18 cellular contexts compared by ENCODE assay signal in genomic region chr9:131234799-131235479, GRCh38. TPM values are rescaled to one million over a fixed set of nuclear protein-coding genes. Genes with fewer than 3 reads are reported as not detected.
A peak's percentile ranks its signal among the peaks of the same experiment; 100 is the strongest.
DNase-seq lines count a peak whose midpoint lies in the region; ATAC-seq and TF ChIP-seq lines count a peak whose summit lies in the region.
"Had no signal": no experiment of that assay in that cellular context is flagged by ENCODE, and none has a peak within 500 bp of the region (broad histone marks: within the 10 kb centered on the region; RNA-seq: fewer than 3 reads in every experiment).

No MANE protein-coding gene starts in this region.

- CTCF ChIA-PET in activated CD8-positive, alpha-beta memory T cell treated with anti-CD3 and anti-CD28 coated beads, Interleukin-2, amount 10 ng/mL, durations not matched to agents 7 days and 5 days (lab: Charles Lee): interaction anchor here (1.1 to 1.9 kb wide), 3 partner anchors 21 to 54 kb away, joined by 3 to 4 read pairs (median 3); no protein-coding TSS in a partner anchor

- H3K9me3 ChIP-seq in right atrium auricular region (no peaks in the 10 kb centered on the region), psoas muscle (no peaks in the 10 kb centered on the region)
- H3K9me3 ChIP-seq: testis had no signal

- no peak overlapping the region for H3K4me3 Mint-ChIP-seq in activated CD8-positive, alpha-beta memory T cell treated with anti-CD3 and anti-CD28 coated beads, Interleukin-2, amount 10 ng/mL, durations not matched to agents 7 days and 5 days
- H3K4me3 Mint-ChIP-seq in activated T-helper 17 cell treated with anti-CD3 and anti-CD28 coated beads, Interleukin-2, amount 50 U/mL, for 72 hours: peak overlapping the region; percentile 79

- H3K4me1 ChIP-seq in right atrium auricular region (peaks cover 0 to 49% of the 10 kb centered on the region in 2 donors), psoas muscle (peaks cover 27% of the 10 kb centered on the region)
- H3K4me1 ChIP-seq: testis had no signal

- DNase-seq in activated CD8-positive, alpha-beta memory T cell treated with anti-CD3 and anti-CD28 coated beads, Interleukin-2, amount 10 ng/mL, durations not matched to agents 7 days and 5 days: no peak
- no peak for DNase-seq in activated CD8-positive, alpha-beta memory T cell treated with anti-CD3 and anti-CD28 coated beads, Interleukin-2, amount 50 U/mL, for 48 hours
- no peak for DNase-seq in right atrium auricular region (ENCODE audit: low spot score)
- DNase-seq in psoas muscle: no peak
- no peak for DNase-seq in activated T-cell treated with anti-CD3 and anti-CD28 coated beads for 4 hours
- no peak for DNase-seq in NCI-H524 (lab: John Stamatoyannopoulos, UW)
- DNase-seq: activated CD4-positive, alpha-beta T cell treated with anti-CD3 and anti-CD28 coated beads, Interleukin-2, amount 50 U/mL, for 48 hours; activated T-cell treated with anti-CD3 and anti-CD28 coated beads, Interleukin-2, amount 50 U/mL, for 72 hours; DMS79; KBM-7; mesendoderm; NCI-H187 treated with DMSO at 0.1 percent for 48 hours; testis had no signal

- WGBS in psoas muscle, 3 donors: 45 to 78% (median 51%) methylated on average over 16 of the region's 16 CpGs

- peak overlapping the region; percentile 54 for H3K27ac Mint-ChIP-seq in activated CD8-positive, alpha-beta memory T cell treated with anti-CD3 and anti-CD28 coated beads, Interleukin-2, amount 10 ng/mL, durations not matched to agents 7 days and 5 days
- peak overlapping the region; percentile 90 for H3K27ac Mint-ChIP-seq in activated T-helper 17 cell treated with anti-CD3 and anti-CD28 coated beads, Interleukin-2, amount 50 U/mL, for 72 hours

- peaks cover 25% of the 10 kb centered on the region for H3K36me3 ChIP-seq in right atrium auricular region
- H3K36me3 ChIP-seq in psoas muscle (ENCODE audit: insufficient read depth in 1 of 2, low read depth in 1 of 2): peaks cover 5 to 46% of the 10 kb centered on the region in 2 donors

- H3K27ac ChIP-seq in right atrium auricular region: peak overlapping the region; percentile 79 to 96
- H3K27ac ChIP-seq in psoas muscle: peak overlapping the region; percentile 19
- H3K27ac ChIP-seq: C4-2B, testis had no signal

- no peaks in the 10 kb centered on the region for H3K27me3 Mint-ChIP-seq in activated CD8-positive, alpha-beta memory T cell treated with anti-CD3 and anti-CD28 coated beads, Interleukin-2, amount 10 ng/mL, durations not matched to agents 7 days and 5 days
- H3K27me3 Mint-ChIP-seq in activated T-helper 17 cell treated with anti-CD3 and anti-CD28 coated beads, Interleukin-2, amount 50 U/mL, for 72 hours: no peaks in the 10 kb centered on the region

- H3K4me3 ChIP-seq in right atrium auricular region (peak overlapping the region in 1 of 2 donors; percentile 0), psoas muscle (no peak overlapping the region)
- H3K4me3 ChIP-seq: testis had no signal

- no peak for ATAC-seq in activated CD8-positive, alpha-beta memory T cell treated with anti-CD3 and anti-CD28 coated beads, Interleukin-2, amount 10 ng/mL, durations not matched to agents 7 days and 5 days
- ATAC-seq in activated T-helper 17 cell treated with anti-CD3 and anti-CD28 coated beads, Interleukin-2, amount 50 U/mL, for 72 hours (replicated peaks): no peak
- peak in 3 of 4 donors; percentile 21 to 51 (median 30) for ATAC-seq in psoas muscle
- ATAC-seq in HG03354 (IDR thresholded peaks at IDR 0.05; ENCODE audit: poor library complexity, severe bottlenecking, unreplicated experiment): no peak

- TF ChIP-seq CTCF in right atrium auricular region (IDR thresholded peaks at IDR 0.05) (no peak), psoas muscle (IDR thresholded peaks at IDR 0.05) (no peak)

- no peaks in the 10 kb centered on the region for H3K9me3 Mint-ChIP-seq in activated CD8-positive, alpha-beta memory T cell treated with anti-CD3 and anti-CD28 coated beads, Interleukin-2, amount 10 ng/mL, durations not matched to agents 7 days and 5 days (ENCODE audit: low read depth)
- no peaks in the 10 kb centered on the region for H3K9me3 Mint-ChIP-seq in activated T-helper 17 cell treated with anti-CD3 and anti-CD28 coated beads, Interleukin-2, amount 50 U/mL, for 72 hours
- H3K9me3 Mint-ChIP-seq: activated T-cell treated with anti-CD3 and anti-CD28 coated beads, Interleukin-2, amount 50 U/mL, for 72 hours had no signal

- peaks cover 45% of the 10 kb centered on the region for H3K4me1 Mint-ChIP-seq in activated CD8-positive, alpha-beta memory T cell treated with anti-CD3 and anti-CD28 coated beads, Interleukin-2, amount 10 ng/mL, durations not matched to agents 7 days and 5 days
- peaks cover 30% of the 10 kb centered on the region for H3K4me1 Mint-ChIP-seq in activated T-helper 17 cell treated with anti-CD3 and anti-CD28 coated beads, Interleukin-2, amount 50 U/mL, for 72 hours

- peaks cover 25% of the 10 kb centered on the region for H3K36me3 Mint-ChIP-seq in activated CD8-positive, alpha-beta memory T cell treated with anti-CD3 and anti-CD28 coated beads, Interleukin-2, amount 10 ng/mL, durations not matched to agents 7 days and 5 days
- H3K36me3 Mint-ChIP-seq in activated T-helper 17 cell treated with anti-CD3 and anti-CD28 coated beads, Interleukin-2, amount 50 U/mL, for 72 hours (ENCODE audit: low read depth): peaks cover 53% of the 10 kb centered on the region

- intact Hi-C loops in psoas muscle (cut with DNase I): loop anchor here in 1 of 2 donors (5.0 kb wide), 1 partner anchor 102 kb away; no protein-coding TSS in a partner anchor

- H3K27me3 ChIP-seq in right atrium auricular region (no peaks in the 10 kb centered on the region), psoas muscle (ENCODE audit: insufficient read depth in 3 of 3, low read length in 2 of 3) (no peaks in the 10 kb centered on the region)
- H3K27me3 ChIP-seq: testis had no signal

RNA-seq across cellular contexts. Expression of gene FAM78A, which starts 41.4 kb away (rescaled TPM):
- total RNA-seq in activated CD8-positive, alpha-beta memory T cell treated with anti-CD3 and anti-CD28 coated beads, Interleukin-2, amount 10 ng/mL, durations not matched to agents 7 days and 5 days: 10 to 100 TPM; 76.8 to 80.0 TPM
- 10 to 100 TPM; 29.1 to 50.2 TPM for total RNA-seq in activated T-helper 17 cell treated with anti-CD3 and anti-CD28 coated beads, Interleukin-2, amount 50 U/mL, for 72 hours
- total RNA-seq in right atrium auricular region (10 to 100 TPM; 31.8 to 55.3 TPM), psoas muscle (10 to 100 TPM in 3 of 4 donors, 1 to 10 TPM in 1; 6.1 to 17.6 (median 14.2) TPM)
- polyA plus RNA-seq in psoas muscle: 10 to 100 TPM in 1 of 3 donors, 1 to 10 TPM in 2; 4.3 to 11.5 (median 5.3) TPM

RNA-seq across cellular contexts. Expression of gene PLPP7, which starts 54.6 kb away (rescaled TPM):
- not detected for total RNA-seq in activated CD8-positive, alpha-beta memory T cell treated with anti-CD3 and anti-CD28 coated beads, Interleukin-2, amount 10 ng/mL, durations not matched to agents 7 days and 5 days
- not detected for total RNA-seq in activated T-helper 17 cell treated with anti-CD3 and anti-CD28 coated beads, Interleukin-2, amount 50 U/mL, for 72 hours
- total RNA-seq in right atrium auricular region (100 to 1,000 TPM; 124 to 216 TPM), psoas muscle (100 to 1,000 TPM in 2 of 4 donors, 10 to 100 TPM in 2; 31.0 to 131 (median 94.5) TPM)
- 100 to 1,000 TPM in 1 of 3 donors, 10 to 100 TPM in 2; 19.4 to 156 (median 90.5) TPM for polyA plus RNA-seq in psoas muscle
- total RNA-seq: A673, bronchial epithelial cell had no signal

Comparison
In these comparisons a context has a peak if more than half of its experiments do, and no peak if none do; other contexts are left out.
1. ATAC-seq: peak in psoas muscle (3 of 4); none in activated CD8-positive, alpha-beta memory T cell treated with anti-CD3 and anti-CD28 coated beads, Interleukin-2, amount 10 ng/mL, durations not matched to agents 7 days and 5 days (single experiment), activated T-helper 17 cell treated with anti-CD3 and anti-CD28 coated beads, Interleukin-2, amount 50 U/mL, for 72 hours (single experiment) and HG03354 (single experiment).
2. RNA of gene PLPP7, which starts 54.6 kb away (total RNA-seq): 124 to 216 TPM in right atrium auricular region and 31.0 to 131 TPM in psoas muscle; not detected in activated CD8-positive, alpha-beta memory T cell treated with anti-CD3 and anti-CD28 coated beads, Interleukin-2, amount 10 ng/mL, durations not matched to agents 7 days and 5 days and not detected in activated T-helper 17 cell treated with anti-CD3 and anti-CD28 coated beads, Interleukin-2, amount 50 U/mL, for 72 hours; every median in the first group is over 10 times any median in the second.